ENCODE assay signal across 13 cellular contexts in genomic region chr1:225412301-225412700, GRCh38. TPM values are rescaled to one million over a fixed set of nuclear protein-coding genes. Genes with fewer than 3 reads are reported as not detected.
A peak's percentile ranks its signal among the peaks of the same experiment; 100 is the strongest.
DNase-seq lines count a peak whose midpoint lies in the region; ATAC-seq, FAIRE-seq and TF ChIP-seq lines count a peak whose summit lies in the region.
"Had no signal": no experiment of that assay in that cellular context is flagged by ENCODE, and none has a peak within 500 bp of the region (broad histone marks: within the 10 kb centered on the region; RNA-seq: fewer than 3 reads in every experiment).

No MANE protein-coding gene starts in this region.

- no peak overlapping the region for H3K23ac ChIP-seq in neuronal stem cell (ENCODE audit: low read depth, low read length, poor library complexity)

- H3K27ac ChIP-seq in HEK293 (ENCODE audit: extremely low read depth, low read depth, low read length) (no peak overlapping the region), right lobe of liver (peak overlapping the region in 2 of 3 donors; percentile 42 to 53), osteoblast (ENCODE audit: low read depth, low read length) (no peak overlapping the region), neuronal stem cell (replicated peaks; ENCODE audit: low read length) (no peak overlapping the region)
- H3K27ac ChIP-seq: HL-60 had no signal

- no peak overlapping the region for H3K18ac ChIP-seq in neuronal stem cell (ENCODE audit: low read length)

- no peak overlapping the region for H3K4me3 ChIP-seq in HEK293 (ENCODE audit: low read depth, low read length)
- peak overlapping the region in 1 of 3 donors; percentile 17 for H3K4me3 ChIP-seq in right lobe of liver
- H3K4me3 ChIP-seq in osteoblast (ENCODE audit: insufficient read depth, low read length) = no peak overlapping the region
- H3K4me3 ChIP-seq in neuronal stem cell (ENCODE audit: low read length in 2 of 2) = no peak overlapping the region

- H3K4me2 ChIP-seq in osteoblast (ENCODE audit: insufficient read depth, low read length) (no peak overlapping the region), neuronal stem cell (ENCODE audit: insufficient read depth, low read length, poor library complexity, severe bottlenecking) (no peak overlapping the region)

- peak; percentile 19 to 52 (median 34) for ATAC-seq in right lobe of liver

- no peaks in the 10 kb centered on the region; the same call in 1 of the 2 replicates for H3K4me1 ChIP-seq in HEK293 (ENCODE audit: control insufficient read depth, insufficient read depth, low read length)
- peaks cover 0 to 23% (median 7%) of the 10 kb centered on the region in 4 donors for H3K4me1 ChIP-seq in right lobe of liver
- H3K4me1 ChIP-seq in osteoblast (ENCODE audit: insufficient read depth, low read length) = no peaks in the 10 kb centered on the region
- no peaks in the 10 kb centered on the region for H3K4me1 ChIP-seq in neuronal stem cell (ENCODE audit: control insufficient read depth in 2 of 2, insufficient read depth in 1 of 2, low read depth in 1 of 2, low read length in 2 of 2)

- no peaks in the 10 kb centered on the region for H3K79me1 ChIP-seq in neuronal stem cell (ENCODE audit: low read depth, low read length)

- H3K14ac ChIP-seq in neuronal stem cell (ENCODE audit: low read length) = no peak overlapping the region

- FAIRE-seq in urothelium cell line (lab: Jason Lieb, UNC) = no peak
- FAIRE-seq: GM19239 had no signal

- H2BK5ac ChIP-seq in neuronal stem cell (ENCODE audit: low read length) = no peak overlapping the region

- no peak overlapping the region for H2BK120ac ChIP-seq in neuronal stem cell (ENCODE audit: low read depth, low read length)

- intact Hi-C loops in right lobe of liver (cut with DNase I) = no loop called here

- no peak overlapping the region for H2AK5ac ChIP-seq in neuronal stem cell (ENCODE audit: low read depth, low read length)

- no peak for TF ChIP-seq POLR2A in right lobe of liver (IDR thresholded peaks at IDR 0.05)

- no peak overlapping the region for H2BK15ac ChIP-seq in neuronal stem cell (ENCODE audit: low read length)

- POLR2A ChIA-PET in HEK293 (lab: Yijun Ruan, JAX) = no interaction called here

- H3K4ac ChIP-seq in neuronal stem cell (ENCODE audit: low read length) = no peak overlapping the region

- peaks cover 5% of the 10 kb centered on the region for H4K20me1 ChIP-seq in osteoblast (ENCODE audit: insufficient read depth, low read length)

- H4K91ac ChIP-seq in neuronal stem cell (ENCODE audit: low read depth, low read length, poor library complexity) = no peak overlapping the region

- no peak overlapping the region for H4K8ac ChIP-seq in neuronal stem cell (ENCODE audit: low read depth, low read length)

- TF ChIP-seq CTCF in HEK293 (tag by site-specific recombination; IDR thresholded peaks at IDR 0.05) (no peak), right lobe of liver (IDR thresholded peaks at IDR 0.05) (no peak), osteoblast (IDR thresholded peaks at IDR 0.05; ENCODE audit: extremely low read depth, low read depth, low read length) (no peak)

- H3K9me3 ChIP-seq in HEK293 (ENCODE audit: control insufficient read depth, insufficient read depth, low read depth, low read length) (no peaks in the 10 kb centered on the region), right lobe of liver (no peaks in the 10 kb centered on the region), osteoblast (ENCODE audit: low read depth, low read length) (no peaks in the 10 kb centered on the region), neuronal stem cell (replicated peaks in 1 of 2; ENCODE audit: control insufficient read depth in 2 of 2, insufficient read depth in 1 of 2, low read depth in 1 of 2, low read length in 2 of 2) (no peaks in the 10 kb centered on the region)

- no peak overlapping the region for H3K9ac ChIP-seq in neuronal stem cell (ENCODE audit: low read depth, low read length, poor library complexity)

- WGBS in right lobe of liver (ENCODE audit: insufficient coverage, low coverage, low lambda C conversion rate, missing lambda C conversion rate) = 36% methylated on average over 10 of the region's 10 CpGs
- WGBS in neuronal stem cell (ENCODE audit: extremely low coverage in 2 of 2, insufficient read length in 2 of 2, insufficient replicate concordance in 1 of 2), 2 donors = 100% methylated on average over 1 of the region's 10 CpGs

- H3K79me2 ChIP-seq in osteoblast (ENCODE audit: insufficient read depth, low read length) = peaks cover 43% of the 10 kb centered on the region

- no peak overlapping the region for H2AFZ ChIP-seq in osteoblast (ENCODE audit: low read length)
- H2AFZ ChIP-seq in neuronal stem cell (ENCODE audit: low read length) = no peak overlapping the region

- CTCF ChIA-PET in HEK293 (lab: Yijun Ruan, JAX) = no interaction called here

- DNase-seq in glomerular visceral epithelial cell (ENCODE audit: extremely low spot score) (peak; percentile 32), right lobe of liver (no peak), urothelium cell line (ENCODE audit: low spot score) (no peak), GM19240 (ENCODE audit: insufficient read length, low spot score) (no peak), osteoblast (ENCODE audit: insufficient read length, low spot score, missing footprints) (no peak), neuronal stem cell (ENCODE audit: low spot score) (no peak)
- DNase-seq: DMS53, GF-D8, HCEC 1CT, IMR-90 had no signal

- H3K27me3 ChIP-seq in right lobe of liver (no peaks in the 10 kb centered on the region), osteoblast (ENCODE audit: insufficient read depth, low read length) (no peaks in the 10 kb centered on the region), neuronal stem cell (ENCODE audit: control insufficient read depth in 3 of 3, insufficient read depth in 3 of 3, low read depth in 1 of 3, low read length in 3 of 3) (no peaks in the 10 kb centered on the region)

- no peak overlapping the region for H2BK12ac ChIP-seq in neuronal stem cell (ENCODE audit: low read length)

- H3K36me3 ChIP-seq in HEK293 (ENCODE audit: control insufficient read depth in 2 of 2, insufficient read depth in 1 of 2, low read length in 2 of 2) (peaks cover 74 to 91% of the 10 kb centered on the region in 2 experiments), right lobe of liver (peaks cover 0 to 55% (median 11%) of the 10 kb centered on the region in 4 donors), osteoblast (ENCODE audit: insufficient read depth, low read length) (peaks cover 83% of the 10 kb centered on the region), neuronal stem cell (replicated peaks in 1 of 2; ENCODE audit: control insufficient read depth in 2 of 2, insufficient read depth in 2 of 2, low read length in 2 of 2) (peaks cover 18 to 100% of the 10 kb centered on the region in 2 donors)

TF ChIP-seq in HEK293, 187 proteins besides CTCF, POLR2A, EP300 and RAD21:
- TF ChIP-seq SCRT2 (tag by site-specific recombination; IDR thresholded peaks at IDR 0.05) = peak; percentile 64
- no peak for TF ChIP-seq SP7 (tag by site-specific recombination; IDR thresholded peaks at IDR 0.05)
- peak; percentile 20; the same call in 1 of the 2 replicates for TF ChIP-seq SCRT1 (tag by site-specific recombination; IDR thresholded peaks at IDR 0.05; ENCODE audit: borderline replicate concordance)

RNA-seq across cellular contexts. Expression of gene LBR, which starts 15.5 kb away (rescaled TPM):
- 10 to 100 TPM; 21.9 to 41.8 (median 31.4) TPM for total RNA-seq in right lobe of liver
- total RNA-seq in osteoblast = 25.3 and 30.4 TPM in 2 replicates
- 82.5 TPM for polyA plus RNA-seq in neuronal stem cell (2013, experiment 1 of 2)
- 83.8 TPM for polyA plus RNA-seq in neuronal stem cell (2013, experiment 2 of 2)

Comparison
In these comparisons a context has a peak if more than half of its experiments do, and no peak if none do; other contexts are left out.
1. H3K27ac ChIP-seq: peak in right lobe of liver (2 of 3); none in HEK293 (single experiment), osteoblast (single experiment) and neuronal stem cell (single experiment).